In genomic region chr11:59643390-59643789, GRCh38 we compare ENCODE assay signal across 25 cellular contexts.
"Had no signal": no experiment of that assay in that cellular context is flagged by ENCODE, and none has a peak within 500 bp of the region (broad histone marks: within the 10 kb centered on the region; RNA-seq: fewer than 3 reads in every experiment).

No MANE protein-coding gene starts in this region.

- H3K9me3 ChIP-seq: esophagus muscularis mucosa, gastroesophageal sphincter, heart left ventricle, left ventricle myocardium inferior, lower lobe of right lung, ovary, psoas muscle, thoracic aorta, tibial nerve, upper lobe of left lung had no signal

- H3K4me1 Mint-ChIP-seq: stimulated activated naive B cell treated with anti-CD40 and anti-IgM and Interleukin-4, amounts not matched to agents 10 μg/mL and 1 μg/mL and 100 μg/mL, for 72 hours had no signal

- H3K27ac ChIP-seq: coronary artery, esophagus muscularis mucosa, foreskin keratinocyte, gastroesophageal sphincter, heart left ventricle, hepatocyte, left ventricle myocardium inferior, lower lobe of right lung, psoas muscle, skin epidermis, thoracic aorta, tibial nerve had no signal

- H3K4me3 ChIP-seq: coronary artery, esophagus muscularis mucosa, gastroesophageal sphincter, heart left ventricle, hepatocyte, left ventricle myocardium inferior, lower lobe of right lung, ovary, psoas muscle, skin epidermis, thoracic aorta, tibial nerve, upper lobe of left lung had no signal

- H3K27me3 ChIP-seq: esophagus muscularis mucosa, foreskin keratinocyte, gastroesophageal sphincter, heart left ventricle, hepatocyte, ovary, tibial nerve, upper lobe of left lung had no signal

- H3K9me3 Mint-ChIP-seq: natural killer cell; stimulated activated naive B cell treated with anti-CD40 and anti-IgM and Interleukin-4, amounts not matched to agents 10 μg/mL and 1 μg/mL and 100 μg/mL, for 72 hours; stimulated activated naive CD8-positive, alpha-beta T cell treated with anti-CD3 and anti-CD28 coated beads, Interleukin-15, Interleukin-2, amounts not matched to agents 100 ng/mL and 50 ng/mL, for 24 hours had no signal

- H3K36me3 ChIP-seq: ovary had no signal

- H3K27ac Mint-ChIP-seq: stimulated activated naive B cell treated with anti-CD40 and anti-IgM and Interleukin-4, amounts not matched to agents 10 μg/mL and 1 μg/mL and 100 μg/mL, for 72 hours had no signal

- DNase-seq: dermis blood vessel endothelial cell; effector memory CD4-positive, alpha-beta T cell; foreskin keratinocyte; heart left ventricle; left cardiac atrium; left ventricle myocardium inferior; lower lobe of right lung; natural killer cell; occipital lobe; ovary; posterior cingulate gyrus; psoas muscle; right cardiac atrium; stimulated activated CD4-positive, alpha-beta T cell treated with anti-CD3 and anti-CD28 coated beads, Interleukin-15, amount 100 ng/mL, for 24 hours; stimulated activated CD4-positive, alpha-beta T cell treated with anti-CD3 and anti-CD28 coated beads, Interleukin-2, amount 100 ng/mL, for 48 hours; stimulated activated naive B cell treated with anti-CD40 and anti-IgM and Interleukin-4, amounts not matched to agents 10 μg/mL and 1 μg/mL and 100 μg/mL, for 72 hours; upper lobe of left lung had no signal

- H3K27me3 Mint-ChIP-seq: stimulated activated naive B cell treated with anti-CD40 and anti-IgM and Interleukin-4, amounts not matched to agents 10 μg/mL and 1 μg/mL and 100 μg/mL, for 72 hours; stimulated activated naive CD8-positive, alpha-beta T cell treated with anti-CD3 and anti-CD28 coated beads, Interleukin-15, Interleukin-2, amounts not matched to agents 100 ng/mL and 50 ng/mL, for 24 hours had no signal

- H3K4me1 ChIP-seq: foreskin keratinocyte, heart left ventricle, left ventricle myocardium inferior, lower lobe of right lung, psoas muscle, tibial nerve had no signal

- ATAC-seq: foreskin keratinocyte; gastroesophageal sphincter; heart left ventricle; left cardiac atrium; lower lobe of right lung; natural killer cell; psoas muscle; right cardiac atrium; stimulated activated naive B cell treated with anti-CD40 and anti-IgM and Interleukin-4, amounts not matched to agents 10 μg/mL and 1 μg/mL and 100 μg/mL, for 72 hours had no signal

- H3K4me3 Mint-ChIP-seq: natural killer cell; stimulated activated naive B cell treated with anti-CD40 and anti-IgM and Interleukin-4, amounts not matched to agents 10 μg/mL and 1 μg/mL and 100 μg/mL, for 72 hours; stimulated activated naive CD8-positive, alpha-beta T cell treated with anti-CD3 and anti-CD28 coated beads, Interleukin-15, Interleukin-2, amounts not matched to agents 100 ng/mL and 50 ng/mL, for 24 hours had no signal
